33 cellular contexts compared by ENCODE assay signal in genomic region chr16:64290461-64290860, GRCh38.
"Had no signal": no experiment of that assay in that cellular context is flagged by ENCODE, and none has a peak within 500 bp of the region (broad histone marks: within the 10 kb centered on the region; RNA-seq: fewer than 3 reads in every experiment).

No MANE protein-coding gene starts in this region.

- H3K4me3 ChIP-seq: SJSA1 had no signal

- H3K27me3 ChIP-seq: SJSA1 had no signal

- H3K9me3 ChIP-seq: SJSA1 had no signal

- ATAC-seq: activated naive CD8-positive, alpha-beta T cell treated with anti-CD3 and anti-CD28 coated beads, Interleukin-2, amount 50 U/mL, for 24 hours; activated T-cell treated with anti-CD3 and anti-CD28 coated beads, Interleukin-2, amount 50 U/mL, for 4 hours; Panc1 had no signal

- H3K27ac ChIP-seq: SJSA1, VCaP had no signal

- H3K36me3 ChIP-seq: SJSA1 had no signal

- H3K4me1 ChIP-seq: SJSA1 had no signal

- DNase-seq: activated B cell treated with CpG ODN at 0.5 μM for 24 hours; activated CD4-positive, alpha-beta memory T cell treated with anti-CD3 and anti-CD28 coated beads for 36 hours; activated CD4-positive, alpha-beta T cell treated with anti-CD3 and anti-CD28 coated beads for 4 hours; activated CD4-positive, alpha-beta T cell treated with anti-CD3 and anti-CD28 coated beads, Interleukin-2, amount 50 U/mL, for 1 hour; activated CD4-positive, CD25-positive, alpha-beta regulatory T cell treated with anti-CD3 and anti-CD28 coated beads, Interleukin-2, amount 50 U/mL, for 72 hours; activated CD8-positive, alpha-beta memory T cell treated with anti-CD3 and anti-CD28 coated beads, Interleukin-2, amount 50 U/mL, for 4 hours; activated naive CD4-positive, alpha-beta T cell treated with anti-CD3 and anti-CD28 coated beads, Interleukin-2, amount 10 ng/mL, durations not matched to agents 7 days and 5 days; activated naive CD8-positive, alpha-beta T cell treated with anti-CD3 and anti-CD28 coated beads, Interleukin-2, amount 50 U/mL, for 24 hours; activated T-cell treated with anti-CD3 and anti-CD28 coated beads for 4 hours; activated T-cell treated with anti-CD3 and anti-CD28 coated beads, Interleukin-2, amount 50 U/mL, for 4 hours; anterior cingulate cortex; caudate nucleus; cerebellar nuclear complex; KG1; NCI-H1105; NCI-H1417 treated with DMSO at 0.1 percent for 48 hours; NCI-H1930; NCI-H2081 treated with DMSO at 0.1 percent for 48 hours; NCI-H226; NCI-H446 treated with DMSO at 0.1 percent for 48 hours; NCI-H524; NCI-H748 treated with DMSO at 0.1 percent for 48 hours; NK-92 treated with Interleukin-12 subunit alpha and Interleukin-12 subunit beta, amount 100 ng/mL, for 24 hours; OCI-M1; RPMI8226; SHP77 treated with DMSO at 0.1 percent for 48 hours; SW 1271; T-helper 1 cell; T-helper 2 cell; T-helper 9 cell had no signal
